Comparison of ENCODE assay signal across 9 cellular contexts in genomic region chr13:76019421-76020044, GRCh38.
DNase-seq lines count a peak whose midpoint lies in the region; ATAC-seq, FAIRE-seq and TF ChIP-seq lines count a peak whose summit lies in the region.
"Had no signal": no experiment of that assay in that cellular context is flagged by ENCODE, and none has a peak within 500 bp of the region (broad histone marks: within the 10 kb centered on the region; RNA-seq: fewer than 3 reads in every experiment).

No MANE protein-coding gene starts in this region.

- no peak overlapping the region for H3K27ac ChIP-seq in colonic mucosa
- H3K27ac ChIP-seq: SK-N-MC had no signal

- no peaks in the 10 kb centered on the region for H3K9me3 ChIP-seq in colonic mucosa

- no peaks in the 10 kb centered on the region for H3K36me3 ChIP-seq in colonic mucosa

- TF ChIP-seq CTCF in GM10266 (IDR thresholded peaks at IDR 0.05; ENCODE audit: control insufficient read depth, insufficient read depth, low read depth, missing control alignments) (peak; percentile 47), LNCaP clone FGC (IDR thresholded peaks at IDR 0.05; ENCODE audit: control insufficient read depth, extremely low read depth, insufficient read depth) (peak; percentile 63), colonic mucosa (IDR thresholded peaks at IDR 0.05) (no peak)

- DNase-seq in GM10266 (ENCODE audit: extremely low spot score) (no peak), LNCaP clone FGC (ENCODE audit: low read depth) (no peak), colonic mucosa (peak; percentile 23), midbrain (lab: John Stamatoyannopoulos, UW) (peak; percentile 81), urothelium cell line (ENCODE audit: low spot score) (no peak)
- no peak for DNase-seq in stimulated activated CD8-positive, alpha-beta memory T cell treated with anti-CD3 and anti-CD28 coated beads, Interleukin-4, amount 100 ng/mL, for 48 hours

- ATAC-seq in GM18861 (IDR thresholded peaks at IDR 0.05; ENCODE audit: unreplicated experiment) = no peak
- ATAC-seq in HG02798 (IDR thresholded peaks at IDR 0.05; ENCODE audit: poor library complexity, unreplicated experiment) = no peak

- no peak overlapping the region for H3K9ac ChIP-seq in colonic mucosa (ENCODE audit: low read depth in 2 of 2, low read length in 2 of 2)

- no peaks in the 10 kb centered on the region for H3K4me1 ChIP-seq in colonic mucosa

- H3K4me3 ChIP-seq in LNCaP clone FGC (ENCODE audit: low read depth, low read length) = no peak overlapping the region
- no peak overlapping the region for H3K4me3 ChIP-seq in colonic mucosa
- H3K4me3 ChIP-seq: SK-N-MC had no signal

- intact Hi-C loops in colonic mucosa (cut with DNase I) = loop anchor here (5.0 to 10.0 kb wide), 2 partner anchors 145 to 327 kb away; no protein-coding TSS in a partner anchor

- no peak for FAIRE-seq in urothelium cell line (lab: Jason Lieb, UNC)

- no peaks in the 10 kb centered on the region for H3K27me3 ChIP-seq in colonic mucosa

Comparison
In these comparisons a context has a peak if more than half of its experiments do, and no peak if none do; other contexts are left out.
1. DNase-seq: peak in colonic mucosa (single experiment) and midbrain (single experiment); none in GM10266 (single experiment), LNCaP clone FGC (single experiment), urothelium cell line (single experiment) and stimulated activated CD8-positive, alpha-beta memory T cell treated with anti-CD3 and anti-CD28 coated beads, Interleukin-4, amount 100 ng/mL, for 48 hours (single experiment).